In the genomic region with DNA sequence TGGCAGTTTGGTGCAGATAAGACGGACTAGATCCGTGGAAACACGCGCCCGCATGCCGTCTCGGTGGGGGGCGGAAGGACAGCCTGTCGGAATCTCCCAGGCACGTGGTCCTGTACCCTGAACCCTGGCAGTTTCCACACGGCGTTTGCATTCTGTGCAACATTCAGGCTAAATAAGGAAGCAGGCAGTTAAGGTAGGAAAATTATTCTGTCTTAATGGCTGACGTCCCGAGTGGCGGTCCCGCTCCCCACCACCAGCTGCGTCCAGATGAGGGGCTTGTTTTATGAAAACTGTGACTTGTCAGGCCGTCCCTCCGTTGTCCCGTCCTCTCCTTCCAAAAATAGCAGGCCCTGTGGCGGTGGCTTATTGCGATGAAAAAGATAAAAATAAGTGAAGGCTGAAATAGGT, we compare ENCODE assay signal across 15 cellular contexts.
A peak's percentile ranks its signal among the peaks of the same experiment; 100 is the strongest.
DNase-seq lines count a peak whose midpoint lies in the region; ATAC-seq and TF ChIP-seq lines count a peak whose summit lies in the region.
"Had no signal": no experiment of that assay in that cellular context is flagged by ENCODE, and none has a peak within 500 bp of the region (broad histone marks: within the 10 kb centered on the region; RNA-seq: fewer than 3 reads in every experiment).

No MANE protein-coding gene starts in this region.

- peaks cover 26% of the 10 kb centered on the region for H3K4me1 Mint-ChIP-seq in memory B cell

- peak overlapping the region; percentile 91 for H3K27ac Mint-ChIP-seq in memory B cell
- H3K27ac Mint-ChIP-seq: GM23338 had no signal

- H3K27me3 Mint-ChIP-seq in memory B cell: no peaks in the 10 kb centered on the region

- TF ChIP-seq CTCF in cardiac muscle cell (IDR thresholded peaks at IDR 0.05; ENCODE audit: low read depth, low read length): no peak

- WGBS in aorta, 2 donors: 24 to 42% methylated on average over 22 of the region's 22 CpGs

- intact Hi-C loops in Right ventricle myocardium inferior (cut with DNase I) (no loop called here), aorta (cut with DNase I) (loop anchor here in 1 of 2 donors (10.0 kb wide), 1 partner anchor 59 kb away; no protein-coding TSS in a partner anchor)

- H3K9me3 ChIP-seq in cardiac muscle cell (ENCODE audit: low read depth) (no peaks in the 10 kb centered on the region), aorta (ENCODE audit: control insufficient read depth, low read length) (no peaks in the 10 kb centered on the region)
- H3K9me3 ChIP-seq: esophagus muscularis mucosa, ovary had no signal

- H3K36me3 ChIP-seq in cardiac muscle cell (no peaks in the 10 kb centered on the region), aorta (ENCODE audit: control insufficient read depth in 1 of 2, insufficient read depth in 2 of 2, low read length in 1 of 2) (no peaks in the 10 kb centered on the region)
- H3K36me3 ChIP-seq: ovary had no signal

- peaks cover 4% of the 10 kb centered on the region for H3K36me3 Mint-ChIP-seq in memory B cell

- H3K4me1 ChIP-seq in cardiac muscle cell (ENCODE audit: low read depth): peaks cover 15% of the 10 kb centered on the region
- H3K4me1 ChIP-seq in aorta (ENCODE audit: control insufficient read depth in 1 of 2, insufficient read depth in 2 of 2, low read length in 2 of 2): no peaks in the 10 kb centered on the region

- H3K27me3 ChIP-seq in cardiac muscle cell (no peaks in the 10 kb centered on the region), aorta (ENCODE audit: control insufficient read depth in 1 of 2, insufficient read depth in 2 of 2, low read length in 1 of 2) (no peaks in the 10 kb centered on the region)
- H3K27me3 ChIP-seq: esophagus muscularis mucosa, ovary had no signal

- peak overlapping the region; percentile 52 for H3K4me3 Mint-ChIP-seq in memory B cell
- H3K4me3 Mint-ChIP-seq: GM23338 had no signal

- no peaks in the 10 kb centered on the region for H3K9me3 Mint-ChIP-seq in memory B cell
- H3K9me3 Mint-ChIP-seq: GM23338 had no signal

- ATAC-seq in Right ventricle myocardium inferior (no peak), memory B cell (ENCODE audit: low read depth) (no peak), aorta (ENCODE audit: low FRiP score) (no peak), HG02852 (IDR thresholded peaks at IDR 0.05; ENCODE audit: unreplicated experiment) (no peak)
- ATAC-seq: GM23338 had no signal

- DNase-seq in cardiac muscle cell (ENCODE audit: low read depth in 1 of 2, low spot score in 1 of 2): peak in 1 of 2 donors; percentile 31
- DNase-seq in Right ventricle myocardium inferior (ENCODE audit: missing footprints): no peak
- peak; percentile 20 to 32 for DNase-seq in activated T-cell treated with anti-CD3 and anti-CD28 coated beads, Interleukin-2, amount 50 U/mL, for 48 hours
- no peak for DNase-seq in memory B cell (ENCODE audit: low spot score in 2 of 2)
- peak; percentile 41 to 55 for DNase-seq in aorta
- no peak for DNase-seq in NCI-H2081 treated with DMSO at 0.1 percent for 48 hours (lab: John Stamatoyannopoulos, UW)
- DNase-seq in NCI-H1436 treated with DMSO at 0.1 percent for 48 hours (lab: John Stamatoyannopoulos, UW): no peak
- DNase-seq: DND-41, NCI-H1105, NCI-H446, T-helper 9 cell had no signal

- no peak overlapping the region for H3K4me3 ChIP-seq in cardiac muscle cell
- no peak overlapping the region for H3K4me3 ChIP-seq in aorta (ENCODE audit: low read length in 2 of 2)
- H3K4me3 ChIP-seq: esophagus muscularis mucosa, GM23338, ovary had no signal

- H3K27ac ChIP-seq in cardiac muscle cell: peak overlapping the region; percentile 25
- H3K27ac ChIP-seq in aorta (ENCODE audit: low read depth in 1 of 2, low read length in 2 of 2): no peak overlapping the region
- H3K27ac ChIP-seq: esophagus muscularis mucosa, ovary had no signal

Comparison
In these comparisons a context has a peak if more than half of its experiments do, and no peak if none do; other contexts are left out.
1. DNase-seq: peak in activated T-cell treated with anti-CD3 and anti-CD28 coated beads, Interleukin-2, amount 50 U/mL, for 48 hours (2 of 2) and aorta (2 of 2); none in Right ventricle myocardium inferior (single experiment), memory B cell (0 of 2), NCI-H2081 treated with DMSO at 0.1 percent for 48 hours (single experiment) and NCI-H1436 treated with DMSO at 0.1 percent for 48 hours (single experiment).